In genomic region chr16:15653227-15653626, GRCh38 we compare ENCODE assay signal across 8 cellular contexts. TPM values are rescaled to one million over a fixed set of nuclear protein-coding genes. Genes with fewer than 3 reads are reported as not detected.
DNase-seq lines count a peak whose midpoint lies in the region; ATAC-seq, FAIRE-seq and TF ChIP-seq lines count a peak whose summit lies in the region.

No MANE protein-coding gene starts in this region.

- H3K79me2 ChIP-seq in DOHH2 (ENCODE audit: control insufficient read depth, low read length) (peaks cover 79% of the 10 kb centered on the region), osteoblast (ENCODE audit: insufficient read depth, low read length) (peaks cover 76% of the 10 kb centered on the region)

- H3K27me3 ChIP-seq in DOHH2 (ENCODE audit: control insufficient read depth, low read length) = no peaks in the 10 kb centered on the region
- no peaks in the 10 kb centered on the region for H3K27me3 ChIP-seq in dorsolateral prefrontal cortex
- no peaks in the 10 kb centered on the region for H3K27me3 ChIP-seq in osteoblast (ENCODE audit: insufficient read depth, low read length)

- FAIRE-seq in RCC 7860 (lab: Jason Lieb, UNC) = no peak

- no peak overlapping the region for H3K27ac ChIP-seq in DOHH2 (ENCODE audit: low read depth, low read length)
- H3K27ac ChIP-seq in dorsolateral prefrontal cortex = peak overlapping the region in 53 of 59 donors; percentile 21 to 94 (median 78)
- no peak overlapping the region for H3K27ac ChIP-seq in osteoblast (ENCODE audit: low read depth, low read length)

- DNase-seq in NCI-H69 (lab: John Stamatoyannopoulos, UW) (peak; percentile 13), dorsolateral prefrontal cortex (peak in 1 of 10 donors; percentile 33), osteoblast (ENCODE audit: insufficient read length, low spot score, missing footprints) (peak; percentile 97), NOMO-1 (lab: John Stamatoyannopoulos, UW; ENCODE audit: unreplicated experiment in 2 of 2) (no peak), RCC 7860 (ENCODE audit: low spot score) (no peak)

- H2AFZ ChIP-seq in osteoblast (ENCODE audit: low read length) = no peak overlapping the region

- no peak overlapping the region for H3K4me3 ChIP-seq in DOHH2 (ENCODE audit: low read length)
- H3K4me3 ChIP-seq in dorsolateral prefrontal cortex = peak overlapping the region in 30 of 59 donors; percentile 1 to 97 (median 21)
- H3K4me3 ChIP-seq in osteoblast (ENCODE audit: insufficient read depth, low read length) = peak overlapping the region; percentile 18

- H3K36me3 ChIP-seq in DOHH2 (ENCODE audit: control insufficient read depth, low read length) (peaks cover 39% of the 10 kb centered on the region), osteoblast (ENCODE audit: insufficient read depth, low read length) (peaks cover 9% of the 10 kb centered on the region)

- no peak for TF ChIP-seq CTCF in DOHH2 (IDR thresholded peaks at IDR 0.05; ENCODE audit: low read depth, low read length, poor library complexity, severe bottlenecking)
- TF ChIP-seq CTCF in dorsolateral prefrontal cortex (IDR thresholded peaks at IDR 0.05 in 54 of 56, conservative IDR thresholded peaks at IDR 0.05 in 2 of 56; ENCODE audit: low read depth in 1 of 56, partially characterized antibody in 56 of 56) = no peak
- TF ChIP-seq CTCF in osteoblast (IDR thresholded peaks at IDR 0.05; ENCODE audit: extremely low read depth, low read depth, low read length) = no peak

- ATAC-seq in HG03039 (IDR thresholded peaks at IDR 0.05; ENCODE audit: unreplicated experiment) = no peak
- no peak for ATAC-seq in GM18517 (IDR thresholded peaks at IDR 0.05; ENCODE audit: unreplicated experiment)

- H3K4me2 ChIP-seq in DOHH2 (ENCODE audit: low read length) (peak overlapping the region; percentile 79), osteoblast (ENCODE audit: insufficient read depth, low read length) (peak overlapping the region; percentile 33)

- intact Hi-C loops in dorsolateral prefrontal cortex (cut with DNase I) = no loop called here

- no peaks in the 10 kb centered on the region for H3K9me3 ChIP-seq in DOHH2 (ENCODE audit: control insufficient read depth, insufficient read depth, low read length)
- H3K9me3 ChIP-seq in osteoblast (ENCODE audit: low read depth, low read length) = no peaks in the 10 kb centered on the region

- no peaks in the 10 kb centered on the region; the same call in 1 of the 2 replicates for H3F3A ChIP-seq in DOHH2 (ENCODE audit: control insufficient read depth, insufficient read depth)

- peaks cover 39% of the 10 kb centered on the region for H3K4me1 ChIP-seq in DOHH2 (ENCODE audit: control insufficient read depth, low read length)
- H3K4me1 ChIP-seq in osteoblast (ENCODE audit: insufficient read depth, low read length) = peaks cover 23% of the 10 kb centered on the region

- H4K20me1 ChIP-seq in DOHH2 (ENCODE audit: control insufficient read depth, insufficient read depth, low read depth, low read length) (0 out of 2 replicates have a peak, but pooled peaks cover 12% of the 10 kb centered on the region), osteoblast (ENCODE audit: insufficient read depth, low read length) (peaks cover 29% of the 10 kb centered on the region)

- H3K9me2 ChIP-seq in DOHH2 (replicated peaks; ENCODE audit: control insufficient read depth, low read length) = no peaks in the 10 kb centered on the region

RNA-seq across cellular contexts. Expression of gene NDE1, which starts 3.2 kb away (rescaled TPM):
- 100 to 1,000 TPM in 5 of 120 experiments, 10 to 100 TPM in 115; 12.7 to 127 (median 41.9) TPM for total RNA-seq in dorsolateral prefrontal cortex
- total RNA-seq in osteoblast = 28.3 and 31.5 TPM in 2 replicates

RNA-seq across cellular contexts. Expression of gene MARF1, which starts 10.3 kb away (rescaled TPM):
- total RNA-seq in dorsolateral prefrontal cortex (100 to 1,000 TPM; 121 to 278 (median 183) TPM), osteoblast (25.0 and 25.7 TPM in 2 replicates)

Comparison
In these comparisons a context has a peak if more than half of its experiments do, and no peak if none do; other contexts are left out.
1. H3K27ac ChIP-seq: peak in dorsolateral prefrontal cortex (53 of 59); none in DOHH2 (single experiment) and osteoblast (single experiment).
2. DNase-seq: peak in NCI-H69 (single experiment) and osteoblast (single experiment); none in NOMO-1 (0 of 2) and RCC 7860 (single experiment).